17 cellular contexts compared by ENCODE assay signal in the genomic region with DNA sequence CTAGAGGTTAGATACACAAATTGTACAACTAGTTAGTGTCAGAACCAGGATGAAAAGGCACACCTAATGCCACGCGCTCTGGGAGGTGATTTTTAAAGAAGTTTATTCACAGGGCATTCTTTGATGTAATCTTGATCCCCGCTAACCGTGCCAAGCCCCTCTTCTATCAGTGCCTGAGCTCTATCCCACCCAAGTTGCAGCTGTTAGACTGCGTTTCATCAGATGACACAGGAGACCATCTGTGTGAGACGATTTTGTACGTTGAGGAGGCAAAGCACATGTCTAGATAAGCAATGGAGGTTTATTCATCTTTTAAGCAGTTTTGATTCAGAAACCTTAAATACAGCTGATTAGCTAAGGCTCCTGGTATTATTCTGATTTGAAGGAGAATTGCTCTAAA. TPM values are rescaled to one million over a fixed set of nuclear protein-coding genes. Genes with fewer than 3 reads are reported as not detected.
A peak's percentile ranks its signal among the peaks of the same experiment; 100 is the strongest.
DNase-seq lines count a peak whose midpoint lies in the region; ATAC-seq and TF ChIP-seq lines count a peak whose summit lies in the region.
"Had no signal": no experiment of that assay in that cellular context is flagged by ENCODE, and none has a peak within 500 bp of the region (broad histone marks: within the 10 kb centered on the region; RNA-seq: fewer than 3 reads in every experiment).

No MANE protein-coding gene starts in this region.

- H3K9me3 Mint-ChIP-seq in activated naive CD4-positive, alpha-beta T cell treated with anti-CD3 and anti-CD28 coated beads, Interleukin-2, amount 50 U/mL, for 24 hours = no peaks in the 10 kb centered on the region
- H3K9me3 Mint-ChIP-seq in brain = no peaks in the 10 kb centered on the region
- H3K9me3 Mint-ChIP-seq in progenitor cell of endocrine pancreas (ENCODE audit: low read depth) = no peaks in the 10 kb centered on the region
- H3K9me3 Mint-ChIP-seq in CD14-positive monocyte = no peaks in the 10 kb centered on the region
- H3K9me3 Mint-ChIP-seq: CD8-positive, alpha-beta memory T cell; GM23338 had no signal

- no peak for DNase-seq in activated naive CD4-positive, alpha-beta T cell treated with Interleukin-2 at 50 U/mL for 16 hours
- DNase-seq in GM13976 (ENCODE audit: low spot score) (peak; percentile 6), progenitor cell of endocrine pancreas (ENCODE audit: low spot score, unreplicated experiment) (no peak), hepatocyte (ENCODE audit: low spot score) (no peak), CD14-positive monocyte (ENCODE audit: low spot score) (no peak)
- DNase-seq: BE2C; Caco-2; CD8-positive, alpha-beta memory T cell; DND-41; GDM1; H7; IMR-90 had no signal

- H3K4me1 ChIP-seq in hepatocyte (ENCODE audit: insufficient read depth) = no peaks in the 10 kb centered on the region
- H3K4me1 ChIP-seq: Caco-2 had no signal

- peaks cover 6% of the 10 kb centered on the region for H3K36me3 Mint-ChIP-seq in activated naive CD4-positive, alpha-beta T cell treated with anti-CD3 and anti-CD28 coated beads, Interleukin-2, amount 50 U/mL, for 24 hours
- H3K36me3 Mint-ChIP-seq in brain = peaks cover 40% of the 10 kb centered on the region
- H3K36me3 Mint-ChIP-seq in progenitor cell of endocrine pancreas (ENCODE audit: insufficient read depth) = peaks cover 6% of the 10 kb centered on the region
- H3K36me3 Mint-ChIP-seq in CD14-positive monocyte = peaks cover 89 to 98% of the 10 kb centered on the region in 2 donors

- H3K9me2 ChIP-seq in hepatocyte (replicated peaks; ENCODE audit: insufficient read depth) = no peaks in the 10 kb centered on the region

- no peaks in the 10 kb centered on the region for H3K27me3 Mint-ChIP-seq in activated naive CD4-positive, alpha-beta T cell treated with anti-CD3 and anti-CD28 coated beads, Interleukin-2, amount 50 U/mL, for 24 hours
- H3K27me3 Mint-ChIP-seq in brain (peaks cover 3% of the 10 kb centered on the region), progenitor cell of endocrine pancreas (no peaks in the 10 kb centered on the region), CD14-positive monocyte (ENCODE audit: low read depth in 3 of 3) (no peaks in the 10 kb centered on the region)
- H3K27me3 Mint-ChIP-seq: CD8-positive, alpha-beta memory T cell had no signal

- no peak overlapping the region for H3K4me2 ChIP-seq in hepatocyte
- H3K4me2 ChIP-seq: GM23338 had no signal

- no peaks in the 10 kb centered on the region for H4K20me1 ChIP-seq in hepatocyte (ENCODE audit: insufficient read depth, poor library complexity, severe bottlenecking)

- no peaks in the 10 kb centered on the region for H3K27me3 ChIP-seq in hepatocyte
- H3K27me3 ChIP-seq: BE2C had no signal

- no peak overlapping the region for H2AFZ ChIP-seq in hepatocyte
- H2AFZ ChIP-seq: GM23338 had no signal

- in situ Hi-C loops in GM13976 (cut with MboI; ENCODE audit: low sequenced_read_pairs, unreplicated experiment) = no loop called here

- 60% methylated on average over 7 of the region's 7 CpGs for WGBS in hepatocyte (ENCODE audit: low lambda C conversion rate, missing lambda C conversion rate)

- H3K27ac Mint-ChIP-seq in activated naive CD4-positive, alpha-beta T cell treated with anti-CD3 and anti-CD28 coated beads, Interleukin-2, amount 50 U/mL, for 24 hours = peak overlapping the region; percentile 36
- H3K27ac Mint-ChIP-seq in brain = peak overlapping the region in 3 of 5 experiments; percentile 59 to 86 (median 75)
- H3K27ac Mint-ChIP-seq in progenitor cell of endocrine pancreas = peak overlapping the region; percentile 37
- no peak overlapping the region for H3K27ac Mint-ChIP-seq in CD14-positive monocyte
- H3K27ac Mint-ChIP-seq: GM23338 had no signal

- no peaks in the 10 kb centered on the region for H3K79me2 ChIP-seq in hepatocyte

- no peak for ATAC-seq in GM18870 (IDR thresholded peaks at IDR 0.05; ENCODE audit: unreplicated experiment)
- ATAC-seq: GM23338 had no signal

- no peak overlapping the region for H3K27ac ChIP-seq in hepatocyte
- H3K27ac ChIP-seq: C4-2B had no signal

- intact Hi-C loops in CD14-positive monocyte (cut with micrococcal nuclease) = no loop called here

- no peaks in the 10 kb centered on the region for H3K9me3 ChIP-seq in hepatocyte (ENCODE audit: low read depth)
- H3K9me3 ChIP-seq: BE2C, Caco-2 had no signal

- no peak overlapping the region for H3K4me3 ChIP-seq in hepatocyte
- H3K4me3 ChIP-seq: GM23338 had no signal

- TF ChIP-seq CTCF in GM13976 (IDR thresholded peaks at IDR 0.05; ENCODE audit: borderline replicate concordance, control extremely low read depth, extremely low read depth, insufficient read depth, missing control alignments) (no peak), brain (conservative IDR thresholded peaks at IDR 0.05) (no peak), progenitor cell of endocrine pancreas (IDR thresholded peaks at IDR 0.05; ENCODE audit: unreplicated experiment) (no peak), hepatocyte (IDR thresholded peaks at IDR 0.05; ENCODE audit: poor library complexity) (no peak), CD14-positive monocyte (IDR thresholded peaks at IDR 0.05) (no peak)

- no peak overlapping the region for H3K4me3 Mint-ChIP-seq in activated naive CD4-positive, alpha-beta T cell treated with anti-CD3 and anti-CD28 coated beads, Interleukin-2, amount 50 U/mL, for 24 hours
- H3K4me3 Mint-ChIP-seq in brain (no peak overlapping the region), progenitor cell of endocrine pancreas (ENCODE audit: low read depth) (no peak overlapping the region), CD14-positive monocyte (no peak overlapping the region)
- H3K4me3 Mint-ChIP-seq: CD8-positive, alpha-beta memory T cell; GM23338 had no signal

- H3K36me3 ChIP-seq in hepatocyte (replicated peaks; ENCODE audit: insufficient read depth, low read depth) = no peaks in the 10 kb centered on the region
- H3K36me3 ChIP-seq: BE2C had no signal

- peaks cover 50% of the 10 kb centered on the region for H3K4me1 Mint-ChIP-seq in activated naive CD4-positive, alpha-beta T cell treated with anti-CD3 and anti-CD28 coated beads, Interleukin-2, amount 50 U/mL, for 24 hours
- H3K4me1 Mint-ChIP-seq in brain = peaks cover 68% of the 10 kb centered on the region
- no peaks in the 10 kb centered on the region for H3K4me1 Mint-ChIP-seq in progenitor cell of endocrine pancreas (ENCODE audit: low read depth)
- peaks cover 2% of the 10 kb centered on the region for H3K4me1 Mint-ChIP-seq in CD14-positive monocyte

RNA-seq across cellular contexts. Expression of gene RNASET2, which starts 18.6 kb away (rescaled TPM):
- polyA plus RNA-seq in brain (ENCODE audit: insufficient read depth, low read depth, low replicate concordance) (39.3 TPM), hepatocyte (266 and 268 TPM in 2 replicates), CD14-positive monocyte (100 to 1,000 TPM; 493 to 562 TPM)
- total RNA-seq in progenitor cell of endocrine pancreas (27.9 and 29.8 TPM in 2 replicates), hepatocyte (118 and 144 TPM in 2 replicates)

Comparison
In these comparisons a context has a peak if more than half of its experiments do, and no peak if none do; other contexts are left out.
1. H3K27ac Mint-ChIP-seq: peak in activated naive CD4-positive, alpha-beta T cell treated with anti-CD3 and anti-CD28 coated beads, Interleukin-2, amount 50 U/mL, for 24 hours (single experiment), brain (3 of 5) and progenitor cell of endocrine pancreas (single experiment); none in CD14-positive monocyte (0 of 7).